ENCODE assay signal across 9 cellular contexts in genomic region chrX:77447339-77448149, GRCh38. TPM values are rescaled to one million over a fixed set of nuclear protein-coding genes. Genes with fewer than 3 reads are reported as not detected.
DNase-seq lines count a peak whose midpoint lies in the region; ATAC-seq and TF ChIP-seq lines count a peak whose summit lies in the region.
"Had no signal": no experiment of that assay in that cellular context is flagged by ENCODE, and none has a peak within 500 bp of the region (broad histone marks: within the 10 kb centered on the region; RNA-seq: fewer than 3 reads in every experiment).

TSS of gene FGF16 (plus strand) at chrX:77447389. CDS start at chrX:77447675, 286 bp downstream.

- H3K4me1 ChIP-seq in colonic mucosa (no peaks in the 10 kb centered on the region), mesendoderm (ENCODE audit: control insufficient read depth, low read depth, low read length) (no peaks in the 10 kb centered on the region), tibial nerve (peaks cover 0 to 12% (median 0%) of the 10 kb centered on the region in 4 donors)

- no peak for ATAC-seq in GM21717 (IDR thresholded peaks at IDR 0.05; ENCODE audit: unreplicated experiment)

- H3K23ac ChIP-seq in mesendoderm (ENCODE audit: low read length): no peak within 1 kb of the TSS

- H3K27me3 ChIP-seq in colonic mucosa (peaks cover 4% of the 10 kb centered on the region), mesendoderm (ENCODE audit: insufficient read depth, low read length, poor library complexity) (no peaks in the 10 kb centered on the region), tibial nerve (peaks cover 0 to 9% of the 10 kb centered on the region in 2 donors)

- peak; percentile 16 for DNase-seq in activated CD4-positive, alpha-beta T cell treated with anti-CD3 and anti-CD28 coated beads for 48 hours
- no peak for DNase-seq in activated CD4-positive, alpha-beta T cell treated with anti-CD3 and anti-CD28 coated beads, Interleukin-2, amount 50 U/mL, for 1 hour
- no peak for DNase-seq in colonic mucosa
- DNase-seq in mesendoderm: peak; percentile 31
- no peak for DNase-seq in tibial nerve (ENCODE audit: low spot score in 2 of 2)
- no peak for DNase-seq in hepatic stellate cell (ENCODE audit: low spot score)
- DNase-seq in EL: no peak

- no peak within 1 kb of the TSS for H2BK5ac ChIP-seq in mesendoderm (ENCODE audit: low read length)

- no peak within 1 kb of the TSS for H2AK5ac ChIP-seq in mesendoderm (ENCODE audit: low read length)

- no peaks in the 10 kb centered on the region for H3K79me1 ChIP-seq in mesendoderm (ENCODE audit: low read length)

- TF ChIP-seq CTCF in colonic mucosa (IDR thresholded peaks at IDR 0.05): no peak
- TF ChIP-seq CTCF in tibial nerve (IDR thresholded peaks at IDR 0.05): no peak

- no CpG with 5 or more reads among the region's 84 CpGs for WGBS in mesendoderm (ENCODE audit: extremely low coverage, insufficient coverage, low lambda C conversion rate)
- WGBS in tibial nerve, 2 donors: 4 to 34% methylated on average over 4 to 34 of the region's 84 CpGs

- H3K27ac ChIP-seq in colonic mucosa (no peak within 1 kb of the TSS), mesendoderm (ENCODE audit: low read depth, low read length) (no peak within 1 kb of the TSS), tibial nerve (peak within 1 kb of the TSS in 1 of 4 donors; percentile 29)
- H3K27ac ChIP-seq: HL-60 had no signal

- H3K18ac ChIP-seq in mesendoderm (ENCODE audit: low read length): no peak within 1 kb of the TSS

- no peak for TF ChIP-seq EP300 in tibial nerve (IDR thresholded peaks at IDR 0.05)

- no peaks in the 10 kb centered on the region for H3K36me3 ChIP-seq in colonic mucosa
- H3K36me3 ChIP-seq in mesendoderm (ENCODE audit: control insufficient read depth, insufficient read depth, low read length): no peaks in the 10 kb centered on the region
- H3K36me3 ChIP-seq in tibial nerve: no peaks in the 10 kb centered on the region

- H3K9ac ChIP-seq in colonic mucosa (ENCODE audit: low read depth in 2 of 2, low read length in 2 of 2) (no peak within 1 kb of the TSS), mesendoderm (ENCODE audit: low read length) (peak within 1 kb of the TSS; percentile 49)

- intact Hi-C loops in colonic mucosa (cut with DNase I): no loop called here

- H3K4me2 ChIP-seq in mesendoderm (ENCODE audit: low read length): peak within 1 kb of the TSS; percentile 57

- no peak for TF ChIP-seq POLR2A in tibial nerve (IDR thresholded peaks at IDR 0.05)

- no peaks in the 10 kb centered on the region for H3K79me2 ChIP-seq in mesendoderm (ENCODE audit: control insufficient read depth, insufficient read depth, low read length)

- no peak within 1 kb of the TSS for H4K5ac ChIP-seq in mesendoderm (ENCODE audit: low read length)

- H4K8ac ChIP-seq in mesendoderm (ENCODE audit: low read depth, low read length): no peak within 1 kb of the TSS

- H2BK120ac ChIP-seq in mesendoderm (ENCODE audit: low read depth, low read length): no peak within 1 kb of the TSS

- H3K4me3 ChIP-seq in colonic mucosa: peak within 1 kb of the TSS; percentile 27
- no peak within 1 kb of the TSS for H3K4me3 ChIP-seq in mesendoderm (ENCODE audit: low read length)
- peak within 1 kb of the TSS in 3 of 4 donors; percentile 9 to 46 (median 18) for H3K4me3 ChIP-seq in tibial nerve

- H3K9me3 ChIP-seq in colonic mucosa (no peaks in the 10 kb centered on the region), tibial nerve (no peaks in the 10 kb centered on the region)

- no peak within 1 kb of the TSS for H3K4ac ChIP-seq in mesendoderm (ENCODE audit: low read depth, low read length)

- no peak within 1 kb of the TSS for H2BK15ac ChIP-seq in mesendoderm (replicated peaks; ENCODE audit: low read depth)

- peak within 1 kb of the TSS; percentile 67 for H3K56ac ChIP-seq in mesendoderm (ENCODE audit: low read length)

RNA-seq across cellular contexts. Expression of gene FGF16, which starts in this region (rescaled TPM):
- total RNA-seq in colonic mucosa: not detected
- polyA plus RNA-seq in mesendoderm (2013, experiment 1 of 2): 1.1 TPM
- polyA plus RNA-seq in mesendoderm (2013, experiment 2 of 2): 1.3 TPM
- 1 to 10 TPM in 1 of 4 donors, under 1 TPM in 1, not detected in 2; 0.63 to 8.8 TPM for total RNA-seq in tibial nerve

Comparison
In these comparisons a context has a peak if more than half of its experiments do, and no peak if none do; other contexts are left out.
1. DNase-seq: peak in activated CD4-positive, alpha-beta T cell treated with anti-CD3 and anti-CD28 coated beads for 48 hours (single experiment) and mesendoderm (single experiment); none in activated CD4-positive, alpha-beta T cell treated with anti-CD3 and anti-CD28 coated beads, Interleukin-2, amount 50 U/mL, for 1 hour (single experiment), colonic mucosa (single experiment), tibial nerve (0 of 2), hepatic stellate cell (single experiment) and EL (single experiment).